Comparison of ENCODE assay signal across 22 cellular contexts in the genomic region with DNA sequence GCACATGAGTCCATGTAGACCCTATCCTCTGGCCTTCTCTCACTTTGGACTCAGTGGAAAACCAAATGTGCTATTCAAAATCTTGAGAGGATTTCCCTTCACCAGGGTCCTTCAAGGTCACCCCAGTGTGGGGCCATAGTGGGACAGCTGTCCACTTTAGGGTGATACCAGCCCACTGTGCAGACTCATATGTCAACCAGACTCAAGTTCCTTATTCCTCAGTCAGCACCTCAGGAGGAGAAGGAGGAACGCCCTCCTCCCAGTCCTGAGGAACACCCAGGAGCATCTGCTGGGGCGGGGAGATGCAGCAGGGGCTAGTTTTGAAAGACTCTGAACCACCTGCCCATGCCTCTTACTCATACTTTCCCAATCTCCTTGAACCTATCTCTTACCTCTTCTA.
DNase-seq lines count a peak whose midpoint lies in the region; ATAC-seq and TF ChIP-seq lines count a peak whose summit lies in the region.
"Had no signal": no experiment of that assay in that cellular context is flagged by ENCODE, and none has a peak within 500 bp of the region (broad histone marks: within the 10 kb centered on the region; RNA-seq: fewer than 3 reads in every experiment).

No MANE protein-coding gene starts in this region.

- no peaks in the 10 kb centered on the region for H3K9me3 ChIP-seq in vagina
- no peaks in the 10 kb centered on the region for H3K9me3 ChIP-seq in endodermal cell (ENCODE audit: control insufficient read depth, low read length)
- H3K9me3 ChIP-seq: A549, HAP-1 had no signal

- H3K4me1 Mint-ChIP-seq in activated naive CD8-positive, alpha-beta T cell treated with anti-CD3 and anti-CD28 coated beads, Interleukin-2, amount 10 ng/mL, durations not matched to agents 7 days and 5 days, result peaks cover 2% of the 10 kb centered on the region
- no peaks in the 10 kb centered on the region for H3K4me1 Mint-ChIP-seq in activated naive CD8-positive, alpha-beta T cell treated with anti-CD3 and anti-CD28 coated beads for 36 hours
- H3K4me1 Mint-ChIP-seq in chondrocyte (ENCODE audit: low read depth), result peaks cover 10% of the 10 kb centered on the region
- peaks cover 9% of the 10 kb centered on the region for H3K4me1 Mint-ChIP-seq in endodermal cell

- no peaks in the 10 kb centered on the region for H3K36me3 ChIP-seq in vagina
- no peaks in the 10 kb centered on the region for H3K36me3 ChIP-seq in endodermal cell (ENCODE audit: control insufficient read depth, insufficient read depth, low read length)
- H3K36me3 ChIP-seq: HAP-1 had no signal

- H3K27ac Mint-ChIP-seq in activated naive CD8-positive, alpha-beta T cell treated with anti-CD3 and anti-CD28 coated beads, Interleukin-2, amount 10 ng/mL, durations not matched to agents 7 days and 5 days, result no peak overlapping the region
- H3K27ac Mint-ChIP-seq in activated naive CD8-positive, alpha-beta T cell treated with anti-CD3 and anti-CD28 coated beads for 36 hours, result no peak overlapping the region
- H3K27ac Mint-ChIP-seq in chondrocyte (ENCODE audit: unreplicated experiment) (no peak overlapping the region), endodermal cell (no peak overlapping the region)
- H3K27ac Mint-ChIP-seq: CD4-positive, alpha-beta memory T cell; HFFc6 had no signal

- no peaks in the 10 kb centered on the region for H3K36me3 Mint-ChIP-seq in activated naive CD8-positive, alpha-beta T cell treated with anti-CD3 and anti-CD28 coated beads, Interleukin-2, amount 10 ng/mL, durations not matched to agents 7 days and 5 days
- no peaks in the 10 kb centered on the region for H3K36me3 Mint-ChIP-seq in activated naive CD8-positive, alpha-beta T cell treated with anti-CD3 and anti-CD28 coated beads for 36 hours
- H3K36me3 Mint-ChIP-seq in chondrocyte (ENCODE audit: low read depth), result no peaks in the 10 kb centered on the region
- H3K36me3 Mint-ChIP-seq in endodermal cell (ENCODE audit: low read depth), result no peaks in the 10 kb centered on the region
- H3K36me3 Mint-ChIP-seq: CD4-positive, alpha-beta memory T cell had no signal

- H3K27me3 Mint-ChIP-seq in activated naive CD8-positive, alpha-beta T cell treated with anti-CD3 and anti-CD28 coated beads, Interleukin-2, amount 10 ng/mL, durations not matched to agents 7 days and 5 days, result no peaks in the 10 kb centered on the region
- H3K27me3 Mint-ChIP-seq in activated naive CD8-positive, alpha-beta T cell treated with anti-CD3 and anti-CD28 coated beads for 36 hours, result peaks cover 28% of the 10 kb centered on the region
- H3K27me3 Mint-ChIP-seq in chondrocyte (ENCODE audit: low read depth) (peaks cover 34% of the 10 kb centered on the region), endodermal cell (ENCODE audit: insufficient read depth) (peaks cover 2% of the 10 kb centered on the region)

- POLR2A ChIA-PET in activated naive CD8-positive, alpha-beta T cell treated with anti-CD3 and anti-CD28 coated beads, Interleukin-2, amount 10 ng/mL, durations not matched to agents 7 days and 5 days (lab: Charles Lee), result no interaction called here

- no peaks in the 10 kb centered on the region for H3K9me3 Mint-ChIP-seq in activated naive CD8-positive, alpha-beta T cell treated with anti-CD3 and anti-CD28 coated beads, Interleukin-2, amount 10 ng/mL, durations not matched to agents 7 days and 5 days
- H3K9me3 Mint-ChIP-seq in activated naive CD8-positive, alpha-beta T cell treated with anti-CD3 and anti-CD28 coated beads for 36 hours, result no peaks in the 10 kb centered on the region
- H3K9me3 Mint-ChIP-seq in chondrocyte (ENCODE audit: low read depth), result no peaks in the 10 kb centered on the region
- H3K9me3 Mint-ChIP-seq in endodermal cell, result no peaks in the 10 kb centered on the region
- H3K9me3 Mint-ChIP-seq: CD4-positive, alpha-beta memory T cell; HFFc6 had no signal

- TF ChIP-seq CTCF in chondrocyte (IDR thresholded peaks at IDR 0.05) (no peak), vagina (IDR thresholded peaks at IDR 0.05) (no peak), endodermal cell (conservative IDR thresholded peaks at IDR 0.05) (no peak)

- H3K4me1 ChIP-seq in vagina (peaks cover 22% of the 10 kb centered on the region), endodermal cell (ENCODE audit: control insufficient read depth, insufficient read depth, low read length) (no peaks in the 10 kb centered on the region)
- H3K4me1 ChIP-seq: A549, HAP-1 had no signal

- intact Hi-C loops in posterior vena cava (cut with DNase I), result no loop called here
- intact Hi-C loops in vagina (cut with DNase I), result no loop called here

- H3K27me3 ChIP-seq in vagina (no peaks in the 10 kb centered on the region), endodermal cell (ENCODE audit: control insufficient read depth, insufficient read depth, low read length, poor library complexity, severe bottlenecking) (no peaks in the 10 kb centered on the region)

- DNase-seq in activated naive CD8-positive, alpha-beta T cell treated with anti-CD3 and anti-CD28 coated beads, Interleukin-2, amount 10 ng/mL, durations not matched to agents 7 days and 5 days, result peak; percentile 8
- no peak for DNase-seq in activated naive CD8-positive, alpha-beta T cell treated with anti-CD3 and anti-CD28 coated beads for 36 hours
- DNase-seq in chondrocyte (ENCODE audit: low spot score) (peak; percentile 17), posterior vena cava (ENCODE audit: low spot score) (peak; percentile 2), vagina (ENCODE audit: extremely low spot score in 2 of 2) (no peak), endodermal cell (no peak)
- DNase-seq: C1 segment of cervical spinal cord; CD4-positive, alpha-beta memory T cell; COR-L47; GOT3; HFFc6; Karpas-422; NCI-H1092; NCI-H1417 treated with DMSO at 0.1 percent for 48 hours; NCI-H187; NCI-H2081 treated with DMSO at 0.1 percent for 48 hours; NCI-H2171; NCI-H774 had no signal

- WGBS in endodermal cell (ENCODE audit: insufficient coverage in 1 of 2, insufficient read length in 1 of 2), 2 experiments, result 92 to 100% methylated on average over 1 of the region's 2 CpGs

- H3K4me3 Mint-ChIP-seq in activated naive CD8-positive, alpha-beta T cell treated with anti-CD3 and anti-CD28 coated beads, Interleukin-2, amount 10 ng/mL, durations not matched to agents 7 days and 5 days, result no peak overlapping the region
- no peak overlapping the region for H3K4me3 Mint-ChIP-seq in activated naive CD8-positive, alpha-beta T cell treated with anti-CD3 and anti-CD28 coated beads for 36 hours
- H3K4me3 Mint-ChIP-seq in chondrocyte (ENCODE audit: unreplicated experiment), result no peak overlapping the region
- H3K4me3 Mint-ChIP-seq in endodermal cell, result no peak overlapping the region
- H3K4me3 Mint-ChIP-seq: CD4-positive, alpha-beta memory T cell; HFFc6 had no signal

- H3K9ac ChIP-seq in endodermal cell (ENCODE audit: extremely low read depth, low read length, poor library complexity, severe bottlenecking), result no peak overlapping the region

- ATAC-seq in activated naive CD8-positive, alpha-beta T cell treated with anti-CD3 and anti-CD28 coated beads, Interleukin-2, amount 10 ng/mL, durations not matched to agents 7 days and 5 days (ENCODE audit: low read depth), result no peak
- no peak for ATAC-seq in GM18502 (IDR thresholded peaks at IDR 0.05; ENCODE audit: poor library complexity, unreplicated experiment)
- ATAC-seq: A549, HepG2 had no signal

- H3K27ac ChIP-seq in vagina, result peak overlapping the region; percentile 59
- no peak overlapping the region for H3K27ac ChIP-seq in endodermal cell (ENCODE audit: low read depth, low read length)
- H3K27ac ChIP-seq: A549 had no signal

- H3K4me3 ChIP-seq in vagina (no peak overlapping the region), endodermal cell (ENCODE audit: low read length) (no peak overlapping the region)
- H3K4me3 ChIP-seq: A549, HAP-1 had no signal

- no peak for TF ChIP-seq POLR2A in vagina (IDR thresholded peaks at IDR 0.05)

Comparison
In these comparisons a context has a peak if more than half of its experiments do, and no peak if none do; other contexts are left out.
1. DNase-seq: peak in activated naive CD8-positive, alpha-beta T cell treated with anti-CD3 and anti-CD28 coated beads, Interleukin-2, amount 10 ng/mL, durations not matched to agents 7 days and 5 days (single experiment), chondrocyte (single experiment) and posterior vena cava (single experiment); none in activated naive CD8-positive, alpha-beta T cell treated with anti-CD3 and anti-CD28 coated beads for 36 hours (single experiment), vagina (0 of 2) and endodermal cell (single experiment).